Comparison of ENCODE assay signal across 23 cellular contexts in genomic region chr15:81254277-81255265, GRCh38. TPM values are rescaled to one million over a fixed set of nuclear protein-coding genes. Genes with fewer than 3 reads are reported as not detected.
DNase-seq lines count a peak whose midpoint lies in the region; ATAC-seq and TF ChIP-seq lines count a peak whose summit lies in the region.
"Had no signal": no experiment of that assay in that cellular context is flagged by ENCODE, and none has a peak within 500 bp of the region (broad histone marks: within the 10 kb centered on the region; RNA-seq: fewer than 3 reads in every experiment).

No MANE protein-coding gene starts in this region.

- peak overlapping the region; percentile 46 for H3K27ac Mint-ChIP-seq in neural crest cell (ENCODE audit: unreplicated experiment)
- no peak overlapping the region for H3K27ac Mint-ChIP-seq in progenitor cell of endocrine pancreas
- H3K27ac Mint-ChIP-seq: activated CD8-positive, alpha-beta T cell treated with anti-CD3 and anti-CD28 coated beads, Interleukin-2, amount 10 ng/mL, durations not matched to agents 7 days and 5 days; activated naive CD4-positive, alpha-beta T cell treated with anti-CD3 and anti-CD28 coated beads, Interleukin-2, amount 50 U/mL, for 72 hours; H9 had no signal

- H3K9me3 Mint-ChIP-seq in neural crest cell (peaks cover 1% of the 10 kb centered on the region), progenitor cell of endocrine pancreas (ENCODE audit: low read depth) (peaks cover 6% of the 10 kb centered on the region)
- H3K9me3 Mint-ChIP-seq: activated naive CD4-positive, alpha-beta T cell treated with anti-CD3 and anti-CD28 coated beads, Interleukin-2, amount 50 U/mL, for 72 hours; central memory CD8-positive, alpha-beta T cell had no signal

- H3K36me3 Mint-ChIP-seq in neural crest cell (ENCODE audit: low read depth) (peaks cover 4% of the 10 kb centered on the region), progenitor cell of endocrine pancreas (ENCODE audit: insufficient read depth) (no peaks in the 10 kb centered on the region)
- H3K36me3 Mint-ChIP-seq: activated naive CD4-positive, alpha-beta T cell treated with anti-CD3 and anti-CD28 coated beads, Interleukin-2, amount 50 U/mL, for 72 hours had no signal

- no peak for ATAC-seq in GM21515 (IDR thresholded peaks at IDR 0.05; ENCODE audit: unreplicated experiment)
- no peak for ATAC-seq in GM19463 (IDR thresholded peaks at IDR 0.05; ENCODE audit: unreplicated experiment)
- ATAC-seq: activated CD8-positive, alpha-beta T cell treated with anti-CD3 and anti-CD28 coated beads, Interleukin-2, amount 10 ng/mL, durations not matched to agents 7 days and 5 days; activated naive CD4-positive, alpha-beta T cell treated with anti-CD3 and anti-CD28 coated beads, Interleukin-2, amount 50 U/mL, for 72 hours had no signal

- TF ChIP-seq CTCF in epithelial cell of esophagus (IDR thresholded peaks at IDR 0.05; ENCODE audit: insufficient read depth, low read depth, low read length, missing control alignments) (no peak), neural crest cell (conservative IDR thresholded peaks at IDR 0.05) (no peak), progenitor cell of endocrine pancreas (IDR thresholded peaks at IDR 0.05; ENCODE audit: unreplicated experiment) (no peak)

- H3K27me3 Mint-ChIP-seq in neural crest cell (ENCODE audit: low read depth) = peaks cover 3% of the 10 kb centered on the region
- H3K27me3 Mint-ChIP-seq in progenitor cell of endocrine pancreas = peaks cover 17% of the 10 kb centered on the region

- H3K4me1 Mint-ChIP-seq in neural crest cell (peaks cover 19% of the 10 kb centered on the region), progenitor cell of endocrine pancreas (ENCODE audit: low read depth) (no peaks in the 10 kb centered on the region)
- H3K4me1 Mint-ChIP-seq: central memory CD8-positive, alpha-beta T cell had no signal

- no peak overlapping the region for H3K4me3 Mint-ChIP-seq in neural crest cell
- no peak overlapping the region for H3K4me3 Mint-ChIP-seq in progenitor cell of endocrine pancreas (ENCODE audit: low read depth)
- H3K4me3 Mint-ChIP-seq: activated CD8-positive, alpha-beta T cell treated with anti-CD3 and anti-CD28 coated beads, Interleukin-2, amount 10 ng/mL, durations not matched to agents 7 days and 5 days; central memory CD8-positive, alpha-beta T cell; H9 had no signal

- no peak overlapping the region for H3K4me3 ChIP-seq in epithelial cell of esophagus (ENCODE audit: low read length)
- H3K4me3 ChIP-seq: ascending aorta, Peyer's patch, SJSA1 had no signal

- DNase-seq in activated CD8-positive, alpha-beta memory T cell treated with anti-CD3 and anti-CD28 coated beads, Interleukin-2, amount 50 U/mL, for 4 hours = peak; percentile 26
- no peak for DNase-seq in activated CD8-positive, alpha-beta memory T cell treated with anti-CD3 and anti-CD28 coated beads for 24 hours
- DNase-seq in NCI-H2227 (lab: John Stamatoyannopoulos, UW; ENCODE audit: unreplicated experiment) = peak; percentile 6
- DNase-seq in epithelial cell of esophagus (ENCODE audit: low read depth) = peak; percentile 38
- no peak for DNase-seq in neural crest cell (ENCODE audit: low read depth, low spot score)
- DNase-seq in progenitor cell of endocrine pancreas (ENCODE audit: low spot score, unreplicated experiment) = no peak
- DNase-seq: 8988T; activated CD4-positive, alpha-beta T cell treated with anti-CD3 and anti-CD28 coated beads for 1 hour; activated CD8-positive, alpha-beta T cell treated with anti-CD3 and anti-CD28 coated beads, Interleukin-2, amount 10 ng/mL, durations not matched to agents 7 days and 5 days; Caco-2; DND-41; H9; NCI-H146; NCI-H510A treated with DMSO at 0.1 percent for 48 hours; Peyer's patch; posterior cingulate gyrus; trophoblast cell had no signal

RNA-seq across cellular contexts. Expression of gene IL16, which starts 57.9 kb away (rescaled TPM):
- 0.05 and 0.25 TPM in 2 replicates for total RNA-seq in neural crest cell
- 0.16 and 0.38 TPM in 2 replicates for total RNA-seq in progenitor cell of endocrine pancreas
- total RNA-seq: Caco-2, SJSA1 had no signal

Comparison
In these comparisons a context has a peak if more than half of its experiments do, and no peak if none do; other contexts are left out.
1. DNase-seq: peak in activated CD8-positive, alpha-beta memory T cell treated with anti-CD3 and anti-CD28 coated beads, Interleukin-2, amount 50 U/mL, for 4 hours (single experiment), NCI-H2227 (single experiment) and epithelial cell of esophagus (single experiment); none in activated CD8-positive, alpha-beta memory T cell treated with anti-CD3 and anti-CD28 coated beads for 24 hours (single experiment), neural crest cell (single experiment) and progenitor cell of endocrine pancreas (single experiment).